Comparison of ENCODE assay signal across 17 cellular contexts in the genomic region with DNA sequence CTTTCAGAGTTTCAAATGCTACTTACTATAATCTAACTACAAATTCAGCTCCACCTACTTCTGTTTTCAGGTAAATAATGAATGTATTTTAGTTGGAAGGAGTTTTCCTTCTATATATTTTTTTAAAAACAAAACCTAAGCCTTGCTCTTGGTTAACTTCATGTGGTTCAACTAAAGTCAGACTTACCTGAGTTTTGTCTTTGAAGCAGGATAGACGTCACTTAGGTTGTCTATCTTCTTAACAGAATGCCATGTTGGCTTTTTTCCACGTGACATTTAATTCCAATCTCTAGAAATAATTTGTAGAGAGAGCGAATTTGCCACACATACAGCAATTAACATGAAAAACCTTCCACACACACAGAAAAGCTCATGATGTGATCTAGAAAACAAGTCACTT. TPM values are rescaled to one million over a fixed set of nuclear protein-coding genes. Genes with fewer than 3 reads are reported as not detected.
DNase-seq lines count a peak whose midpoint lies in the region; ATAC-seq and TF ChIP-seq lines count a peak whose summit lies in the region.
"Had no signal": no experiment of that assay in that cellular context is flagged by ENCODE, and none has a peak within 500 bp of the region (broad histone marks: within the 10 kb centered on the region; RNA-seq: fewer than 3 reads in every experiment).

No MANE protein-coding gene starts in this region.

- no peaks in the 10 kb centered on the region for H3K27me3 ChIP-seq in hepatocyte
- H3K27me3 ChIP-seq: Peyer's patch had no signal

- H3K27ac ChIP-seq in hepatocyte: peak overlapping the region; percentile 9
- H3K27ac ChIP-seq: A549, C4-2B, Peyer's patch had no signal

- H3K4me3 ChIP-seq in hepatocyte: no peak overlapping the region
- H3K4me3 ChIP-seq: A549, K562, Peyer's patch had no signal

- H3K9me3 ChIP-seq in hepatocyte (ENCODE audit: low read depth): no peaks in the 10 kb centered on the region
- H3K9me3 ChIP-seq: A549, Peyer's patch had no signal

- H3K4me1 Mint-ChIP-seq in activated CD4-positive, alpha-beta T cell treated with anti-CD3 and anti-CD28 coated beads, Interleukin-2, amount 10 ng/mL, durations not matched to agents 24 days and 14 days: peaks cover 73% of the 10 kb centered on the region
- peaks cover 95% of the 10 kb centered on the region for H3K4me1 Mint-ChIP-seq in stimulated activated naive CD8-positive, alpha-beta T cell treated with anti-CD3 and anti-CD28 coated beads, Interleukin-15, Interleukin-2, amounts not matched to agents 100 ng/mL and 50 ng/mL, for 24 hours (ENCODE audit: low read depth)

- peaks cover 1% of the 10 kb centered on the region for H3K36me3 Mint-ChIP-seq in activated CD4-positive, alpha-beta T cell treated with anti-CD3 and anti-CD28 coated beads, Interleukin-2, amount 10 ng/mL, durations not matched to agents 24 days and 14 days (ENCODE audit: low read depth)
- H3K36me3 Mint-ChIP-seq in stimulated activated naive CD8-positive, alpha-beta T cell treated with anti-CD3 and anti-CD28 coated beads, Interleukin-15, Interleukin-2, amounts not matched to agents 100 ng/mL and 50 ng/mL, for 24 hours (ENCODE audit: low read depth): no peaks in the 10 kb centered on the region

- peaks cover 4% of the 10 kb centered on the region for H3K9me3 Mint-ChIP-seq in activated CD4-positive, alpha-beta T cell treated with anti-CD3 and anti-CD28 coated beads, Interleukin-2, amount 10 ng/mL, durations not matched to agents 24 days and 14 days
- no peaks in the 10 kb centered on the region for H3K9me3 Mint-ChIP-seq in stimulated activated naive CD8-positive, alpha-beta T cell treated with anti-CD3 and anti-CD28 coated beads, Interleukin-15, Interleukin-2, amounts not matched to agents 100 ng/mL and 50 ng/mL, for 24 hours
- H3K9me3 Mint-ChIP-seq: H9 had no signal

- no peaks in the 10 kb centered on the region for H3K36me3 ChIP-seq in hepatocyte (replicated peaks; ENCODE audit: insufficient read depth, low read depth)
- H3K36me3 ChIP-seq: Peyer's patch had no signal

- H3K27me3 Mint-ChIP-seq in activated CD4-positive, alpha-beta T cell treated with anti-CD3 and anti-CD28 coated beads, Interleukin-2, amount 10 ng/mL, durations not matched to agents 24 days and 14 days: no peaks in the 10 kb centered on the region
- no peaks in the 10 kb centered on the region for H3K27me3 Mint-ChIP-seq in stimulated activated naive CD8-positive, alpha-beta T cell treated with anti-CD3 and anti-CD28 coated beads, Interleukin-15, Interleukin-2, amounts not matched to agents 100 ng/mL and 50 ng/mL, for 24 hours

- peak overlapping the region; percentile 64 for H3K4me3 Mint-ChIP-seq in activated CD4-positive, alpha-beta T cell treated with anti-CD3 and anti-CD28 coated beads, Interleukin-2, amount 10 ng/mL, durations not matched to agents 24 days and 14 days
- H3K4me3 Mint-ChIP-seq in stimulated activated naive CD8-positive, alpha-beta T cell treated with anti-CD3 and anti-CD28 coated beads, Interleukin-15, Interleukin-2, amounts not matched to agents 100 ng/mL and 50 ng/mL, for 24 hours: no peak overlapping the region
- H3K4me3 Mint-ChIP-seq: H9 had no signal

- peak; percentile 43 for DNase-seq in activated CD4-positive, alpha-beta T cell treated with anti-CD3 and anti-CD28 coated beads, Interleukin-2, amount 10 ng/mL, durations not matched to agents 24 days and 14 days
- DNase-seq in activated CD4-positive, alpha-beta T cell treated with anti-CD3 and anti-CD28 coated beads for 4 hours: no peak
- DNase-seq in stimulated activated naive CD8-positive, alpha-beta T cell treated with anti-CD3 and anti-CD28 coated beads, Interleukin-15, Interleukin-2, amounts not matched to agents 100 U/mL and 50 U/mL, for 24 hours: no peak
- DNase-seq in hepatocyte (ENCODE audit: low spot score): no peak
- no peak for DNase-seq in NCI-H82 treated with DMSO at 0.1 percent for 48 hours (lab: John Stamatoyannopoulos, UW; ENCODE audit: unreplicated experiment)
- no peak for DNase-seq in NCI-H2081 treated with DMSO at 0.1 percent for 48 hours (lab: John Stamatoyannopoulos, UW)
- DNase-seq: COR-L47, H9, NCI-H1048, NCI-H1694, NCI-H345, Peyer's patch had no signal

- no peak overlapping the region for H3K4me2 ChIP-seq in hepatocyte

- no peak for TF ChIP-seq POLR2A in GM18505 (IDR thresholded peaks at IDR 0.05; ENCODE audit: borderline replicate concordance, extremely low read depth, insufficient read depth, insufficient read length)

- H3K9me2 ChIP-seq in hepatocyte (replicated peaks; ENCODE audit: insufficient read depth): no peaks in the 10 kb centered on the region

- no peak for ATAC-seq in stimulated activated naive CD8-positive, alpha-beta T cell treated with anti-CD3 and anti-CD28 coated beads, Interleukin-15, Interleukin-2, amounts not matched to agents 100 U/mL and 50 U/mL, for 24 hours
- no peak for ATAC-seq in GM18505 (IDR thresholded peaks at IDR 0.05; ENCODE audit: unreplicated experiment)
- ATAC-seq: K562 had no signal

- H3K4me1 ChIP-seq in hepatocyte (ENCODE audit: insufficient read depth): peaks cover 6% of the 10 kb centered on the region
- H3K4me1 ChIP-seq: Peyer's patch had no signal

- WGBS in hepatocyte (ENCODE audit: low lambda C conversion rate, missing lambda C conversion rate): 88% methylated on average over 3 of the region's 3 CpGs

- TF ChIP-seq CTCF in hepatocyte (IDR thresholded peaks at IDR 0.05; ENCODE audit: poor library complexity): no peak

- H2AFZ ChIP-seq in hepatocyte: no peak overlapping the region

- H4K20me1 ChIP-seq in hepatocyte (ENCODE audit: insufficient read depth, poor library complexity, severe bottlenecking): no peaks in the 10 kb centered on the region

- intact Hi-C loops in activated CD4-positive, alpha-beta T cell treated with anti-CD3 and anti-CD28 coated beads, Interleukin-2, amount 10 ng/mL, durations not matched to agents 24 days and 14 days (cut with micrococcal nuclease): loop anchor here (1.0 kb wide), 1 partner anchor 10 kb away; no protein-coding TSS in a partner anchor

- H3K79me2 ChIP-seq in hepatocyte: no peaks in the 10 kb centered on the region

- H3K27ac Mint-ChIP-seq in activated CD4-positive, alpha-beta T cell treated with anti-CD3 and anti-CD28 coated beads, Interleukin-2, amount 10 ng/mL, durations not matched to agents 24 days and 14 days: peak overlapping the region; percentile 74
- H3K27ac Mint-ChIP-seq in stimulated activated naive CD8-positive, alpha-beta T cell treated with anti-CD3 and anti-CD28 coated beads, Interleukin-15, Interleukin-2, amounts not matched to agents 100 ng/mL and 50 ng/mL, for 24 hours: peak overlapping the region; percentile 85
- H3K27ac Mint-ChIP-seq: H9 had no signal

RNA-seq across cellular contexts. Expression of gene CYTIP, which starts 43.9 kb away (rescaled TPM):
- 320 and 321 TPM in 2 replicates for total RNA-seq in activated CD4-positive, alpha-beta T cell treated with anti-CD3 and anti-CD28 coated beads, Interleukin-2, amount 10 ng/mL, durations not matched to agents 24 days and 14 days
- total RNA-seq in hepatocyte: 3.7 and 4.0 TPM in 2 replicates
- 0.28 and 1.6 TPM in 2 replicates for polyA plus RNA-seq in hepatocyte

Comparison
In these comparisons a context has a peak if more than half of its experiments do, and no peak if none do; other contexts are left out.
1. RNA of gene CYTIP, which starts 43.9 kb away (total RNA-seq): 320 to 321 TPM in activated CD4-positive, alpha-beta T cell treated with anti-CD3 and anti-CD28 coated beads, Interleukin-2, amount 10 ng/mL, durations not matched to agents 24 days and 14 days; 3.7 to 4.0 TPM in hepatocyte; every median in the first group is over 10 times any median in the second.